In the genomic region with DNA sequence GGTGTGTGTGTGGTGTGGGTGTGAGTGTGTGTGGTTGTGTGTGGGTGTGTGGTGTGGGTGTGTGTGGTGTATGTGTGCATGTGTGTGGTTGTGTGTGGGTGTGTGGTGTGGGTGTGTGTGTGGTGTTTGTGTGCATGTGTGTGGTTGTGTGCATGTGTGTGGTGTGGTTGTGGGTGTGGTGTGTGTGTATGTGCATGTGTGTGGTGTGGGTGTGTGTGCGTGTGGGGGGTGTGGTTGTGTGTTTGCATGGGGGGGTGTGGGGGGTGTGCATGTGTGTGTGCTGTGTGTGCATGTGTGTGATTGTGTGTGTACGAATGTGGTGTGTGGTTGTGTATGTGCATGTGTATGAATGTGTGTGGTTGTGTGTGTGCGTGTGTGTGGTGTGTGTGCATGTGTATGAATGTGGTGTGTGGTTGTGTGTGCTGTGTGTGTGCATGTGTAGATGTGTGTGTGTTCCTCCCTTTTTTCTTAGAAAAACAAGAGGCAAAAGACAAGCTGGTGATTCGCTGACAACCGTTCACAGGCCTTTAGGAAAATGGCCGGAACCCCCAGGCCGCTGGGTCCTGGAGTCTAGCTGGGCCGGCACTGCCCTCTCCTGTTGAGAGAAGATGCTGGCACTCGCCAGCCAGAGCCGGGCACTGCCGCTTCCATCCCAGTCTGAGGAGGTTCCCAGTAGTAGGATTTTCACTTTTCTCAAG, we compare ENCODE assay signal across 1 cellular context.
A peak's percentile ranks its signal among the peaks of the same experiment; 100 is the strongest.
TF ChIP-seq lines count a peak whose summit lies in the region.

No MANE protein-coding gene starts in this region.

TF ChIP-seq in HepG2, 621 proteins besides CTCF, POLR2A, EP300 and RAD21 (continued from another document and continues in another):
- TF ChIP-seq ZNF687 (CRISPR knock-in tag; IDR thresholded peaks at IDR 0.05) (peak; percentile 69), TBX2 (CRISPR knock-in tag; IDR thresholded peaks at IDR 0.05; ENCODE audit: borderline replicate concordance) (peak; percentile 55; the same call in 1 of the 2 replicates), ZNF747 (CRISPR knock-in tag; IDR thresholded peaks at IDR 0.05; ENCODE audit: borderline replicate concordance) (no peak), ZNF354B (CRISPR knock-in tag; IDR thresholded peaks at IDR 0.05) (no peak), ZBTB2 (CRISPR knock-in tag; IDR thresholded peaks at IDR 0.05; ENCODE audit: low read depth) (no peak), MNT (IDR thresholded peaks at IDR 0.05) (peak; percentile 71), TARDBP (CRISPR knock-in tag; IDR thresholded peaks at IDR 0.05) (no peak), LCORL (IDR thresholded peaks at IDR 0.05) (no peak), LCORL (CRISPR knock-in tag; IDR thresholded peaks at IDR 0.05) (0 out of 2 replicates have a peak, but pooled peaks have one; percentile 17), SALL1 (CRISPR knock-in tag; IDR thresholded peaks at IDR 0.05) (peak; percentile 53; the same call in 1 of the 2 replicates), HNRNPL (IDR thresholded peaks at IDR 0.05; ENCODE audit: low read depth, low read length) (peak; percentile 81; the same call in 1 of the 2 replicates), AKNA (CRISPR knock-in tag; IDR thresholded peaks at IDR 0.05; ENCODE audit: borderline replicate concordance) (no peak), DNMT3B (CRISPR knock-in tag; conservative IDR thresholded peaks at IDR 0.05) (no peak), MED1 (CRISPR knock-in tag; IDR thresholded peaks at IDR 0.05) (0 out of 2 replicates have a peak, but pooled peaks have one; percentile 32), YY1 (IDR thresholded peaks at IDR 0.05; ENCODE audit: insufficient read depth, insufficient replicate concordance, low read depth, low read length) (peak; percentile 86), YEATS4 (CRISPR knock-in tag; IDR thresholded peaks at IDR 0.05; ENCODE audit: borderline replicate concordance) (no peak), EED (CRISPR knock-in tag; IDR thresholded peaks at IDR 0.05) (0 out of 2 replicates have a peak, but pooled peaks have one; percentile 53), SMC3 (IDR thresholded peaks at IDR 0.05; ENCODE audit: low read length) (peak; percentile 77), XRCC5 (optimal IDR thresholded peaks at IDR 0.05; ENCODE audit: low read length) (peak; percentile 52), NKX3-1 (CRISPR knock-in tag; IDR thresholded peaks at IDR 0.05) (no peak), ATM (IDR thresholded peaks at IDR 0.05; ENCODE audit: borderline replicate concordance) (no peak), ZFY (CRISPR knock-in tag; IDR thresholded peaks at IDR 0.05) (peak; percentile 34; the same call in 1 of the 2 replicates), NFKB2 (CRISPR knock-in tag; IDR thresholded peaks at IDR 0.05; ENCODE audit: borderline replicate concordance) (peak; percentile 44; the same call in 1 of the 2 replicates), REXO4 (CRISPR knock-in tag; IDR thresholded peaks at IDR 0.05; ENCODE audit: borderline replicate concordance) (no peak), CCDC6 (CRISPR knock-in tag; IDR thresholded peaks at IDR 0.05) (no peak), ZNF646 (CRISPR knock-in tag; IDR thresholded peaks at IDR 0.05) (peak; percentile 98), PAX8 (CRISPR knock-in tag; IDR thresholded peaks at IDR 0.05; ENCODE audit: borderline replicate concordance) (no peak), TEAD3 (CRISPR knock-in tag; optimal IDR thresholded peaks at IDR 0.05; ENCODE audit: borderline replicate concordance) (peak; percentile 45)
- TF ChIP-seq, protein P1, sequence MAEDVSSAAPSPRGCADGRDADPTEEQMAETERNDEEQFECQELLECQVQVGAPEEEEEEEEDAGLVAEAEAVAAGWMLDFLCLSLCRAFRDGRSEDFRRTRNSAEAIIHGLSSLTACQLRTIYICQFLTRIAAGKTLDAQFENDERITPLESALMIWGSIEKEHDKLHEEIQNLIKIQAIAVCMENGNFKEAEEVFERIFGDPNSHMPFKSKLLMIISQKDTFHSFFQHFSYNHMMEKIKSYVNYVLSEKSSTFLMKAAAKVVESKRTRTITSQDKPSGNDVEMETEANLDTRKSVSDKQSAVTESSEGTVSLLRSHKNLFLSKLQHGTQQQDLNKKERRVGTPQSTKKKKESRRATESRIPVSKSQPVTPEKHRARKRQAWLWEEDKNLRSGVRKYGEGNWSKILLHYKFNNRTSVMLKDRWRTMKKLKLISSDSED (CRISPR knock-in tag; IDR thresholded peaks at IDR 0.05) = no peak
- TF ChIP-seq, protein P2, sequence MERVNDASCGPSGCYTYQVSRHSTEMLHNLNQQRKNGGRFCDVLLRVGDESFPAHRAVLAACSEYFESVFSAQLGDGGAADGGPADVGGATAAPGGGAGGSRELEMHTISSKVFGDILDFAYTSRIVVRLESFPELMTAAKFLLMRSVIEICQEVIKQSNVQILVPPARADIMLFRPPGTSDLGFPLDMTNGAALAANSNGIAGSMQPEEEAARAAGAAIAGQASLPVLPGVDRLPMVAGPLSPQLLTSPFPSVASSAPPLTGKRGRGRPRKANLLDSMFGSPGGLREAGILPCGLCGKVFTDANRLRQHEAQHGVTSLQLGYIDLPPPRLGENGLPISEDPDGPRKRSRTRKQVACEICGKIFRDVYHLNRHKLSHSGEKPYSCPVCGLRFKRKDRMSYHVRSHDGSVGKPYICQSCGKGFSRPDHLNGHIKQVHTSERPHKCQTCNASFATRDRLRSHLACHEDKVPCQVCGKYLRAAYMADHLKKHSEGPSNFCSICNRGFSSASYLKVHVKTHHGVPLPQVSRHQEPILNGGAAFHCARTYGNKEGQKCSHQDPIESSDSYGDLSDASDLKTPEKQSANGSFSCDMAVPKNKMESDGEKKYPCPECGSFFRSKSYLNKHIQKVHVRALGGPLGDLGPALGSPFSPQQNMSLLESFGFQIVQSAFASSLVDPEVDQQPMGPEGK (CRISPR knock-in tag; IDR thresholded peaks at IDR 0.05) = 0 out of 2 replicates have a peak, but pooled peaks have one; percentile 31
